In the genomic region with DNA sequence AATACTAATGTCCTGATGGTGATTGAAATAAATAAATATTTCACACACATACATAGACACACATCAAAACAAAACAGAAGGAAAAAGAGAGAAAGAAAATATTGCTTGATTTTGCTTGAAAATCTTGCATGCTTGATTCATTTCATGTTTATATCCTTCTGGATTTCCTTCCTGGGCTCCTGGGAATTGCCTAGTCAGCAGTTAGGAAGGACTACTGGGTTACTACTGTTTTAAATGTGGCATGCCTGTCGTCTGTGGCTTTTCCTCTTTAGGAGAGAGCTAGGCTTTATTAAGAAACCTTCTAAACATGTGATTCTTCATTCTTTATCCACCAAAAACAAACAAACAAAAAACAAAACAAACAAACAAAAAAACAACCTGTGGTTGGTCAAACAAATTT, we compare ENCODE assay signal across 26 cellular contexts.
A peak's percentile ranks its signal among the peaks of the same experiment; 100 is the strongest.
DNase-seq lines count a peak whose midpoint lies in the region; ATAC-seq and TF ChIP-seq lines count a peak whose summit lies in the region.
"Had no signal": no experiment of that assay in that cellular context is flagged by ENCODE, and none has a peak within 500 bp of the region (broad histone marks: within the 10 kb centered on the region; RNA-seq: fewer than 3 reads in every experiment).

No MANE protein-coding gene starts in this region.

- WGBS in SK-N-SH (ENCODE audit: low lambda C conversion rate) = 58% methylated on average over 1 of the region's 1 CpG
- no CpG with 5 or more reads among the region's 1 CpG for WGBS in mesodermal cell (ENCODE audit: insufficient coverage in 2 of 2), 2 experiments

- BruUV-seq in OCI-LY7 (replicated peaks; lab: Mats Ljungman, UMichigan) = no TSS peak

- TF ChIP-seq CTCF in SK-N-SH (IDR thresholded peaks at IDR 0.05) = no peak
- no peak for TF ChIP-seq CTCF in cardiac fibroblast (IDR thresholded peaks at IDR 0.05; ENCODE audit: low read depth, low read length)
- no peak for TF ChIP-seq CTCF in type B pancreatic cell (conservative IDR thresholded peaks at IDR 0.05)
- TF ChIP-seq CTCF in OCI-LY7 (conservative IDR thresholded peaks at IDR 0.05; ENCODE audit: low read length) = no peak
- TF ChIP-seq CTCF in foreskin keratinocyte (conservative IDR thresholded peaks at IDR 0.05) = no peak

- H3K4me3 Mint-ChIP-seq in type B pancreatic cell = peak overlapping the region; percentile 0
- H3K4me3 Mint-ChIP-seq: activated B cell treated with CpG ODN at 0.5 μM for 24 hours; activated naive CD8-positive, alpha-beta T cell; natural killer cell treated with Interleukin-12 subunit alpha and Interleukin-12 subunit beta and Interleukin-15 and Interleukin-18, amount 100 ng/mL, for 72 hours; T-helper 2 cell treated with Interferon-gamma antibody and Interleukin-4, amounts not matched to agents 5 μg/mL and 100 μg/mL, for 36 hours had no signal

- ATAC-seq in SK-N-SH treated with all-trans-retinoic acid at 6 μM for 48 hours (no peak), HG02763 (IDR thresholded peaks at IDR 0.05; ENCODE audit: unreplicated experiment) (no peak), foreskin keratinocyte (no peak)
- ATAC-seq: left lung; natural killer cell treated with Interleukin-12 subunit alpha and Interleukin-12 subunit beta and Interleukin-15 and Interleukin-18, amount 100 ng/mL, for 72 hours; sciatic nerve had no signal

- H3K4me3 ChIP-seq in SK-N-SH (ENCODE audit: low read depth in 2 of 2, low read length in 1 of 2) = no peak overlapping the region
- no peak overlapping the region for H3K4me3 ChIP-seq in cardiac fibroblast (replicated peaks in 1 of 2; ENCODE audit: low read depth in 2 of 2, low read length in 2 of 2)
- H3K4me3 ChIP-seq in mesodermal cell (ENCODE audit: extremely low read depth, insufficient read depth, low read length, poor library complexity, severe bottlenecking) = no peak overlapping the region
- no peak overlapping the region for H3K4me3 ChIP-seq in OCI-LY7 (ENCODE audit: low read depth, low read length, poor library complexity, severe bottlenecking)
- H3K4me3 ChIP-seq: left lung had no signal

- H3K27ac Mint-ChIP-seq in type B pancreatic cell = no peak overlapping the region
- H3K27ac Mint-ChIP-seq: activated B cell treated with CpG ODN at 0.5 μM for 24 hours; activated naive CD8-positive, alpha-beta T cell; activated T-helper 2 cell treated with anti-CD3 and anti-CD28 coated beads, Interferon-gamma antibody, Interleukin-2, Interleukin-4, amounts not matched to agents 10 μg/mL and 5 μg/mL and 100 μg/mL, durations not matched to agents 14 hours and 24 hours and 36 hours; natural killer cell treated with Interleukin-12 subunit alpha and Interleukin-12 subunit beta and Interleukin-15 and Interleukin-18, amount 100 ng/mL, for 72 hours; T-helper 2 cell treated with Interferon-gamma antibody and Interleukin-4, amounts not matched to agents 5 μg/mL and 100 μg/mL, for 36 hours had no signal

- no peak for TF ChIP-seq EP300 in SK-N-SH (IDR thresholded peaks at IDR 0.05; ENCODE audit: borderline replicate concordance in 1 of 2, low read depth in 1 of 2, low read length in 1 of 2)

- peaks cover 0 to 14% of the 10 kb centered on the region in 2 experiments; a peak in 1 of 4 replicates for H3K4me1 ChIP-seq in SK-N-SH (ENCODE audit: control insufficient read depth in 1 of 2, insufficient read depth in 2 of 2, low read depth in 1 of 2, low read length in 1 of 2)
- H3K4me1 ChIP-seq in mesodermal cell (ENCODE audit: control insufficient read depth, insufficient read depth, low read length, poor library complexity, severe bottlenecking) = peaks cover 18% of the 10 kb centered on the region
- H3K4me1 ChIP-seq in OCI-LY7 (ENCODE audit: insufficient read depth, low read length, poor library complexity, severe bottlenecking) = no peaks in the 10 kb centered on the region
- peaks cover 13% of the 10 kb centered on the region for H3K4me1 ChIP-seq in foreskin keratinocyte
- H3K4me1 ChIP-seq: BE2C, left lung had no signal

- H3K36me3 ChIP-seq in SK-N-SH (replicated peaks in 1 of 2; ENCODE audit: control insufficient read depth in 1 of 2, insufficient read depth in 2 of 2, low read length in 1 of 2) (no peaks in the 10 kb centered on the region), mesodermal cell (ENCODE audit: control insufficient read depth, insufficient read depth, low read length) (no peaks in the 10 kb centered on the region), OCI-LY7 (ENCODE audit: insufficient read depth, low read length) (no peaks in the 10 kb centered on the region)
- H3K36me3 ChIP-seq: BE2C, left lung had no signal

- H3K27ac ChIP-seq in SK-N-SH (ENCODE audit: low read depth in 2 of 2, low read length in 1 of 2) (peak overlapping the region in 1 of 2 experiments; percentile 52; a peak in 2 of 4 replicates), mesodermal cell (ENCODE audit: low read depth, low read length, severe bottlenecking) (peak overlapping the region; percentile 71), OCI-LY7 (ENCODE audit: low read depth, low read length, poor library complexity, severe bottlenecking) (no peak overlapping the region), foreskin keratinocyte (no peak overlapping the region)
- H3K27ac ChIP-seq: 22Rv1, epithelial cell of prostate, KMS-11, left lung had no signal

- DNase-seq in SK-N-SH (no peak), cardiac fibroblast (ENCODE audit: low read depth in 2 of 2) (peak; percentile 42 to 46), type B pancreatic cell (ENCODE audit: extremely low spot score, unreplicated experiment) (no peak), OCI-LY7 (ENCODE audit: low spot score) (no peak), foreskin keratinocyte (no peak)
- DNase-seq: activated B cell treated with CpG ODN at 0.5 μM for 24 hours; activated CD8-positive, alpha-beta memory T cell treated with anti-CD3 and anti-CD28 coated beads, Interleukin-2, amount 50 U/mL, for 4 hours; BE2C; hypothalamus; left lung; midbrain; MV-4-11; NCI-H187; NCI-H69; trophoblast cell had no signal

- H3K27me3 ChIP-seq in SK-N-SH (ENCODE audit: insufficient read depth) (no peaks in the 10 kb centered on the region), foreskin keratinocyte (no peaks in the 10 kb centered on the region)
- H3K27me3 ChIP-seq: BE2C, left lung had no signal

- no peaks in the 10 kb centered on the region for H3K27me3 Mint-ChIP-seq in type B pancreatic cell
- H3K27me3 Mint-ChIP-seq: activated naive CD8-positive, alpha-beta T cell; natural killer cell treated with Interleukin-12 subunit alpha and Interleukin-12 subunit beta and Interleukin-15 and Interleukin-18, amount 100 ng/mL, for 72 hours had no signal

- H3K9me3 Mint-ChIP-seq in type B pancreatic cell = no peaks in the 10 kb centered on the region
- H3K9me3 Mint-ChIP-seq: activated T-helper 2 cell treated with anti-CD3 and anti-CD28 coated beads, Interferon-gamma antibody, Interleukin-2, Interleukin-4, amounts not matched to agents 10 μg/mL and 5 μg/mL and 100 μg/mL, durations not matched to agents 14 hours and 24 hours and 36 hours; T-helper 2 cell treated with Interferon-gamma antibody and Interleukin-4, amounts not matched to agents 5 μg/mL and 100 μg/mL, for 36 hours had no signal

- POLR2A ChIA-PET in SK-N-SH (lab: Yijun Ruan, JAX) = no interaction called here
- POLR2A ChIA-PET in OCI-LY7 (lab: Charles Lee) = no interaction called here

- no peaks in the 10 kb centered on the region for H3K9me3 ChIP-seq in SK-N-SH
- peaks cover 2% of the 10 kb centered on the region for H3K9me3 ChIP-seq in mesodermal cell (ENCODE audit: control insufficient read depth, low read length)
- H3K9me3 ChIP-seq in OCI-LY7 (ENCODE audit: low read length) = no peaks in the 10 kb centered on the region
- H3K9me3 ChIP-seq: BE2C had no signal

- TF ChIP-seq RAD21 in SK-N-SH (IDR thresholded peaks at IDR 0.05; ENCODE audit: low read length) = no peak

- H3K79me2 ChIP-seq in SK-N-SH (ENCODE audit: insufficient read depth) (no peaks in the 10 kb centered on the region), OCI-LY7 (ENCODE audit: insufficient read depth, low read depth, low read length) (no peaks in the 10 kb centered on the region)

- H3K4me1 Mint-ChIP-seq in type B pancreatic cell (ENCODE audit: unreplicated experiment) = peaks cover 20% of the 10 kb centered on the region
- H3K4me1 Mint-ChIP-seq: activated B cell treated with CpG ODN at 0.5 μM for 24 hours had no signal

- H2AFZ ChIP-seq in SK-N-SH (ENCODE audit: low read depth) = 0 out of 2 replicates have a peak overlapping the region, but pooled peaks have one; percentile 39
- no peak overlapping the region for H2AFZ ChIP-seq in OCI-LY7 (ENCODE audit: low read length)

- H3K9ac ChIP-seq in SK-N-SH = no peak overlapping the region
- H3K9ac ChIP-seq: KMS-11 had no signal

- H3K9me2 ChIP-seq in SK-N-SH (no peaks in the 10 kb centered on the region), OCI-LY7 (ENCODE audit: insufficient read depth, low read length) (no peaks in the 10 kb centered on the region)

- no peak overlapping the region for H3K4me2 ChIP-seq in SK-N-SH
- no peak overlapping the region for H3K4me2 ChIP-seq in OCI-LY7 (ENCODE audit: low read length)
- H3K4me2 ChIP-seq: KMS-11 had no signal

- intact Hi-C loops in OCI-LY7 (cut with micrococcal nuclease; ENCODE audit: unreplicated experiment) = no loop called here

- peaks cover 4% of the 10 kb centered on the region for H3F3A ChIP-seq in SK-N-SH (replicated peaks; ENCODE audit: insufficient read depth)

- CTCF ChIA-PET in SK-N-SH (lab: Yijun Ruan, JAX) = no interaction called here
- CTCF ChIA-PET in OCI-LY7 (lab: Charles Lee; ENCODE audit: unreplicated experiment) = no interaction called here

- H4K20me1 ChIP-seq in SK-N-SH (ENCODE audit: insufficient read depth) = no peaks in the 10 kb centered on the region
- H4K20me1 ChIP-seq in OCI-LY7 (ENCODE audit: insufficient read depth, low read length) = no peaks in the 10 kb centered on the region

- H3K36me3 Mint-ChIP-seq in type B pancreatic cell = no peaks in the 10 kb centered on the region
- H3K36me3 Mint-ChIP-seq: activated naive CD8-positive, alpha-beta T cell; natural killer cell treated with Interleukin-12 subunit alpha and Interleukin-12 subunit beta and Interleukin-15 and Interleukin-18, amount 100 ng/mL, for 72 hours had no signal

TF ChIP-seq in SK-N-SH treated with all-trans-retinoic acid at 6 μM for 48 hours, 23 proteins besides CTCF, POLR2A, EP300 and RAD21:
- TF ChIP-seq OSR1 (CRISPR knock-in tag; IDR thresholded peaks at IDR 0.05) (no peak), ISL1 (CRISPR knock-in tag; IDR thresholded peaks at IDR 0.05) (no peak)
TF ChIP-seq in SK-N-SH treated with all-trans-retinoic acid at 6 μM for 48 hours: peak in this region for 0.

Comparison
In these comparisons a context has a peak if more than half of its experiments do, and no peak if none do; other contexts are left out.
1. DNase-seq: peak in cardiac fibroblast (2 of 2); none in SK-N-SH (single experiment), type B pancreatic cell (single experiment), OCI-LY7 (single experiment) and foreskin keratinocyte (0 of 2).